ENCODE assay signal across 29 cellular contexts in genomic region chr17:47762733-47763132, GRCh38. TPM values are rescaled to one million over a fixed set of nuclear protein-coding genes. Genes with fewer than 3 reads are reported as not detected.
"Had no signal": no experiment of that assay in that cellular context is flagged by ENCODE, and none has a peak within 500 bp of the region (broad histone marks: within the 10 kb centered on the region; RNA-seq: fewer than 3 reads in every experiment).

No MANE protein-coding gene starts in this region.

- DNase-seq: colonic mucosa; effector CD8-positive, alpha-beta T cell; foreskin keratinocyte; heart left ventricle; hippocampal formation; left ventricle myocardium superior; lower lobe of right lung; right cardiac atrium; sigmoid colon; spleen; stimulated activated CD4-positive, alpha-beta T cell treated with anti-CD3 and anti-CD28 coated beads, Interleukin-4, amount 100 ng/mL, for 4 hours; stimulated activated naive B cell treated with anti-CD40 and anti-IgM and Interleukin-4, amounts not matched to agents 10 μg/mL and 1 μg/mL and 100 μg/mL, for 72 hours; transverse colon; upper lobe of right lung had no signal

- H3K4me1 Mint-ChIP-seq: nephron; neural progenitor cell; stimulated activated naive B cell treated with anti-CD40 and anti-IgM and Interleukin-4, amounts not matched to agents 10 μg/mL and 1 μg/mL and 100 μg/mL, for 72 hours had no signal

- H3K36me3 Mint-ChIP-seq: neural progenitor cell had no signal

- FAIRE-seq: endothelial cell of umbilical vein, keratinocyte had no signal

- H3K4me3 Mint-ChIP-seq: dendritic cell treated with granulocyte-macrophage colony-stimulating factor and Interleukin-4, amounts not matched to agents 40 ng/mL and 50 ng/mL, for 4 days; nephron; neural progenitor cell; stimulated activated naive B cell treated with anti-CD40 and anti-IgM and Interleukin-4, amounts not matched to agents 10 μg/mL and 1 μg/mL and 100 μg/mL, for 72 hours; stimulated activated naive CD8-positive, alpha-beta T cell treated with anti-CD3 and anti-CD28 coated beads, Interleukin-15, Interleukin-2, amounts not matched to agents 100 ng/mL and 50 ng/mL, for 24 hours had no signal

- H3K9me3 Mint-ChIP-seq: neural progenitor cell had no signal

- H3K27ac Mint-ChIP-seq: dendritic cell treated with granulocyte-macrophage colony-stimulating factor and Interleukin-4, amounts not matched to agents 40 ng/mL and 50 ng/mL, for 4 days; nephron; neural progenitor cell; stimulated activated naive B cell treated with anti-CD40 and anti-IgM and Interleukin-4, amounts not matched to agents 10 μg/mL and 1 μg/mL and 100 μg/mL, for 72 hours; stimulated activated naive CD8-positive, alpha-beta T cell treated with anti-CD3 and anti-CD28 coated beads, Interleukin-15, Interleukin-2, amounts not matched to agents 100 ng/mL and 50 ng/mL, for 24 hours had no signal

- ATAC-seq: foreskin keratinocyte; gastroesophageal sphincter; heart left ventricle; left ventricle myocardium superior; psoas muscle; right cardiac atrium; stimulated activated naive B cell treated with anti-CD40 and anti-IgM and Interleukin-4, amounts not matched to agents 10 μg/mL and 1 μg/mL and 100 μg/mL, for 72 hours; upper lobe of right lung had no signal

RNA-seq across cellular contexts. Expression of gene TBX21, which starts 29.7 kb away (rescaled TPM):
- total RNA-seq: chondrocyte, endothelial cell of umbilical vein, epithelial cell of proximal tubule, fibroblast of lung, foreskin keratinocyte, myocyte, osteoblast, renal cortical epithelial cell, skeletal muscle tissue had no signal
